8 cellular contexts compared by ENCODE assay signal in genomic region chr12:25960176-25960575, GRCh38. TPM values are rescaled to one million over a fixed set of nuclear protein-coding genes. Genes with fewer than 3 reads are reported as not detected.
DNase-seq lines count a peak whose midpoint lies in the region; ATAC-seq and TF ChIP-seq lines count a peak whose summit lies in the region.

No MANE protein-coding gene starts in this region.

- TF ChIP-seq POLR2A in ovary (IDR thresholded peaks at IDR 0.05), result no peak

- H3K4me3 ChIP-seq in fibroblast of mammary gland (ENCODE audit: control insufficient read depth, low read depth, low read length), result peak overlapping the region; percentile 79
- peak overlapping the region; percentile 55 for H3K4me3 ChIP-seq in ovary

- intact Hi-C loops in ovary (cut with DNase I), result loop anchor here in 3 of 4 donors (10.0 kb wide), 1 partner anchor 55 kb away; no protein-coding TSS in a partner anchor

- H3K4me1 ChIP-seq in ovary (ENCODE audit: insufficient read depth), result peaks cover 8% of the 10 kb centered on the region

- H3K27me3 ChIP-seq in ovary, result no peaks in the 10 kb centered on the region

- WGBS in ovary, 3 donors, result 2 to 11% (median 10%) methylated on average over 5 of the region's 5 CpGs

- no peak for TF ChIP-seq EP300 in ovary (IDR thresholded peaks at IDR 0.05)

- H3K36me3 ChIP-seq in ovary, result no peaks in the 10 kb centered on the region

- H3K27ac ChIP-seq in ovary, result peak overlapping the region in 1 of 2 donors; percentile 94

- no peaks in the 10 kb centered on the region for H3K9me3 ChIP-seq in ovary

- peak; percentile 37 for TF ChIP-seq CTCF in fibroblast of mammary gland (conservative IDR thresholded peaks at IDR 0.05; ENCODE audit: control insufficient read depth, insufficient read depth, low read depth, low read length)
- TF ChIP-seq CTCF in ovary (IDR thresholded peaks at IDR 0.05), result no peak

- DNase-seq in SIG-M5 treated with dmso at 0.1 percent for 504 hours (lab: John Stamatoyannopoulos, UW; ENCODE audit: unreplicated experiment) (peak; percentile 39), SIG-M5 (lab: John Stamatoyannopoulos, UW) (no peak), SK-N-DZ (ENCODE audit: low spot score) (peak; percentile 31), fibroblast of mammary gland (ENCODE audit: low read depth) (peak; percentile 44), ovary (peak in 4 of 5 donors; percentile 36 to 46 (median 42)), occipital lobe (lab: John Stamatoyannopoulos, UW) (no peak), NCI-H446 (lab: John Stamatoyannopoulos, UW) (no peak)

- ATAC-seq in HG03520 (IDR thresholded peaks at IDR 0.05; ENCODE audit: unreplicated experiment), result no peak

RNA-seq across cellular contexts. Expression of gene RASSF8, which starts 1.7 kb away (rescaled TPM):
- polyA plus RNA-seq in SK-N-DZ (2014; cell fraction: cytosol; rRNA removed), result 10.1 and 14.5 TPM in 2 replicates
- 5.5 and 6.0 TPM in 2 replicates for polyA plus RNA-seq in SK-N-DZ (2014; cell fraction: nucleus; rRNA removed)
- 100 to 1,000 TPM in 3 of 7 donors, 10 to 100 TPM in 4; 60.3 to 134 (median 99.5) TPM for total RNA-seq in ovary
- 10 to 100 TPM; 16.5 to 28.2 TPM for polyA plus RNA-seq in ovary
- 22.5 TPM for total RNA-seq in occipital lobe

Comparison
In these comparisons a context has a peak if more than half of its experiments do, and no peak if none do; other contexts are left out.
1. DNase-seq: peak in SIG-M5 treated with dmso at 0.1 percent for 504 hours (single experiment), SK-N-DZ (single experiment), fibroblast of mammary gland (single experiment) and ovary (4 of 5); none in SIG-M5 (single experiment), occipital lobe (single experiment) and NCI-H446 (0 of 2).